In the genomic region with DNA sequence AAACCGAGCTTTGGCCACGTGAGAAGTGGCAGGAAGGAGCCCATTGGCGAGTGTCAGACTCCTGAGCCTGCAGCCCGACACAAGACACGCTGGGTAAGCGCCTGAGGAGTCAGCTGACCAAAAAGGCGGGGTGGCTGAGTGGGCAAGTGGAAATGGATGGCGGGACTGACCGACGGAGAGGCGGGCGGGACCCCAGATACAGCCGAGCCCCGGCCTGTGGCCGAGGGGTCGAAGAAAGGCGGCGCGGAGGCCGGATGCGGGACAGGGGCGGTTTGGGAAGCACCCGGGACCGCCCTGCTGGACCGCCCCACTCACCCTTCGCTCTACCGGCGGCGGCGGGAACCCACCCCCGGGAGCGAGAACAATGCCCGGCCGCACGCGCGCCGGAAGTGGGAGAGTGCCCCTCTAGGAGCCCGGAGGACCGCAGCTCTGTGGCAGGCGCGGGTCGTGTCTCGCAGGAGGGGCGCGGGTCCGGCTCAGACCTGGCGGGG, we compare ENCODE assay signal across 8 cellular contexts. TPM values are rescaled to one million over a fixed set of nuclear protein-coding genes. Genes with fewer than 3 reads are reported as not detected.
DNase-seq lines count a peak whose midpoint lies in the region; ATAC-seq and TF ChIP-seq lines count a peak whose summit lies in the region.

No MANE protein-coding gene starts in this region.

- intact Hi-C loops in posterior vena cava (cut with DNase I): no loop called here

- no peak for TF ChIP-seq CTCF in type B pancreatic cell (conservative IDR thresholded peaks at IDR 0.05)

- H3K36me3 Mint-ChIP-seq in CD4-positive, CD25-positive, alpha-beta regulatory T cell: peaks cover 11% of the 10 kb centered on the region
- H3K36me3 Mint-ChIP-seq in type B pancreatic cell: peaks cover 38% of the 10 kb centered on the region

- H3K4me1 Mint-ChIP-seq in CD4-positive, CD25-positive, alpha-beta regulatory T cell: peaks cover 0 to 27% (median 14%) of the 10 kb centered on the region in 4 donors
- no peaks in the 10 kb centered on the region for H3K4me1 Mint-ChIP-seq in type B pancreatic cell (ENCODE audit: unreplicated experiment)

- peak overlapping the region; percentile 94 to 98 (median 98) for H3K27ac Mint-ChIP-seq in CD4-positive, CD25-positive, alpha-beta regulatory T cell
- no peak overlapping the region for H3K27ac Mint-ChIP-seq in type B pancreatic cell

- peaks cover 4% of the 10 kb centered on the region for H3K36me3 ChIP-seq in CD4-positive, CD25-positive, alpha-beta regulatory T cell (ENCODE audit: control insufficient read depth, insufficient read depth, low read length)

- H3K9me3 Mint-ChIP-seq in CD4-positive, CD25-positive, alpha-beta regulatory T cell: peaks cover 0 to 7% (median 1%) of the 10 kb centered on the region in 7 donors
- H3K9me3 Mint-ChIP-seq in type B pancreatic cell: peaks cover 12% of the 10 kb centered on the region

- peak overlapping the region; percentile 57 for H3K4me3 ChIP-seq in CD4-positive, CD25-positive, alpha-beta regulatory T cell (ENCODE audit: low read depth, low read length)

- peak; percentile 75 to 80 for ATAC-seq in CD4-positive, CD25-positive, alpha-beta regulatory T cell (ENCODE audit: low read depth in 2 of 2)
- peak; percentile 70 for ATAC-seq in GM21786 (IDR thresholded peaks at IDR 0.05; ENCODE audit: unreplicated experiment)

- H3K27ac ChIP-seq in CD4-positive, CD25-positive, alpha-beta regulatory T cell (ENCODE audit: insufficient read depth, low read length, poor library complexity, severe bottlenecking): peak overlapping the region; percentile 73

- peak; percentile 53 to 61 (median 60) for DNase-seq in CD4-positive, CD25-positive, alpha-beta regulatory T cell
- DNase-seq in NCI-H69 (lab: John Stamatoyannopoulos, UW) (peak; percentile 98), activated gamma-delta T cell (lab: John Stamatoyannopoulos, UW) (peak; percentile 50), foreskin melanocyte (peak; percentile 37), posterior vena cava (ENCODE audit: low spot score) (peak; percentile 93), type B pancreatic cell (ENCODE audit: extremely low spot score, unreplicated experiment) (no peak), NCI-H1694 (lab: John Stamatoyannopoulos, UW) (no peak)

- no peaks in the 10 kb centered on the region for H3K27me3 Mint-ChIP-seq in CD4-positive, CD25-positive, alpha-beta regulatory T cell
- H3K27me3 Mint-ChIP-seq in type B pancreatic cell: no peaks in the 10 kb centered on the region

- H3K4me1 ChIP-seq in CD4-positive, CD25-positive, alpha-beta regulatory T cell (ENCODE audit: control insufficient read depth, insufficient read depth, low read length, poor library complexity, severe bottlenecking): no peaks in the 10 kb centered on the region

- no peaks in the 10 kb centered on the region for H3K9me3 ChIP-seq in CD4-positive, CD25-positive, alpha-beta regulatory T cell (ENCODE audit: control insufficient read depth in 2 of 2, low read length in 2 of 2)

- H3K4me3 Mint-ChIP-seq in CD4-positive, CD25-positive, alpha-beta regulatory T cell: peak overlapping the region; percentile 94 to 98 (median 96)
- H3K4me3 Mint-ChIP-seq in type B pancreatic cell: peak overlapping the region; percentile 47

- no peaks in the 10 kb centered on the region for H3K27me3 ChIP-seq in CD4-positive, CD25-positive, alpha-beta regulatory T cell (ENCODE audit: control insufficient read depth, insufficient read depth, low read length)

RNA-seq across cellular contexts. Expression of a gene that starts 22.8 kb away (rescaled TPM):
- 11.5 TPM for total RNA-seq in CD4-positive, CD25-positive, alpha-beta regulatory T cell
- 1 to 10 TPM; 2.0 to 5.2 (median 3.9) TPM for polyA plus RNA-seq in CD4-positive, CD25-positive, alpha-beta regulatory T cell
- total RNA-seq in posterior vena cava (10 to 100 TPM; 12.8 to 14.9 TPM), type B pancreatic cell (ENCODE audit: low replicate concordance) (12.5 and 17.3 TPM in 2 replicates)

RNA-seq across cellular contexts. Expression of a gene that starts 26.4 kb away (rescaled TPM):
- 12.9 TPM for total RNA-seq in CD4-positive, CD25-positive, alpha-beta regulatory T cell
- 1 to 10 TPM; 6.2 to 7.4 (median 6.8) TPM for polyA plus RNA-seq in CD4-positive, CD25-positive, alpha-beta regulatory T cell
- 10 to 100 TPM; 25.5 to 26.3 TPM for total RNA-seq in posterior vena cava
- total RNA-seq in type B pancreatic cell (ENCODE audit: low replicate concordance): 25.7 and 39.1 TPM in 2 replicates

Comparison
In these comparisons a context has a peak if more than half of its experiments do, and no peak if none do; other contexts are left out.
1. DNase-seq: peak in CD4-positive, CD25-positive, alpha-beta regulatory T cell (3 of 3), NCI-H69 (single experiment), activated gamma-delta T cell (single experiment), foreskin melanocyte (single experiment) and posterior vena cava (single experiment); none in type B pancreatic cell (single experiment) and NCI-H1694 (single experiment).